Comparison of ENCODE assay signal across 8 cellular contexts in the genomic region with DNA sequence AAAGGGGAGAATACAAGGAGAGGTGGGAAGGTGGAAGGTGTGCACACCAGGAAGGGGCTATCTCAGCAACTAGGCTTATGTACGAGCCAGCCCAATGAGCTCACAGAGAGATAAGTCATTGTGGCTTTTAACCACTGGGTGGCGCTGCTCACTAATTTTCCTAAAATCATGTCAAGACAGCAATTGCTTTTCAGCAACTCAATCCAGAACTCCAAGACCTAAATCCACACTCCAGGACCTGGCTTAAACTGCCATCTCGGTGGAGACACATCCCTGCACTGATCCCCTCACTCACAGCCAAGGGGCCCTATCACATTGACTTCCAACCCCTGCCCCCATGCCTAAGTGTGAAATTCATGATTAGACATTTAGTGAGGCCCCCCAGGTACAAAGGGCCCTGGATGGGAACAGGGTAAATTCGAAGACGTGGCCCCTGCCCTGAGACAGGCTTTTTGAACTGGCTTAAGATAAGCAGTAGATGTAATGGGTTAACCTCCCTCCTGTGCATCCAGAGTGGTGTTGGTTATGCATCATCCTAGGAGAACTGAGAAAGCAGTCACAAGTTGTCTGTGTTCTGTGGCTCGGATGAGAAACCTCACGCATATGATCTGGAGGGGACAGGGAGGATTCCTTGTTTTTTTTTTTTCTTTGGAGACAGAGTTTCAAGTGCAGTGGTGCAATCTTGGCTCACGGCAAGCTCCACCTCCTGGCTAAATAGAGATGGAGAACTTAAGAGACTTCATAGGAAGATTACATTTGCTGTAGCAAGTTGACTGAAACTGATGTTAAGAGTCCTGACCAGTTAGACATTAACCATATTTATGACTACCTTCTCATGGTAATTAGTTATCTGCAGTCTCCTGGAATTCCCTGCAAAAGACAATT. TPM values are rescaled to one million over a fixed set of nuclear protein-coding genes. Genes with fewer than 3 reads are reported as not detected.
DNase-seq lines count a peak whose midpoint lies in the region; ATAC-seq and TF ChIP-seq lines count a peak whose summit lies in the region.

No MANE protein-coding gene starts in this region.

- no peaks in the 10 kb centered on the region for H3K4me1 ChIP-seq in GM23248 (ENCODE audit: insufficient read depth)

- peak; percentile 23 for DNase-seq in AG04449 (ENCODE audit: low read depth, low spot score)
- peak; percentile 71 for DNase-seq in GM23248
- peak; percentile 21 to 82 for DNase-seq in NCI-H446 (lab: John Stamatoyannopoulos, UW)
- DNase-seq in activated CD4-positive, alpha-beta T cell treated with anti-CD3 and anti-CD28 coated beads, Interleukin-2, amount 50 U/mL, for 1 hour = peak; percentile 64
- peak; percentile 75 to 93 for DNase-seq in lower leg skin (ENCODE audit: low spot score in 2 of 2)
- DNase-seq in stimulated activated CD4-positive, alpha-beta T cell treated with anti-CD3 and anti-CD28 coated beads, TNF-alpha, amount 100 ng/mL, for 48 hours (ENCODE audit: low read depth in 3 of 3) = peak; percentile 33 to 64 (median 58)

- H3K27me3 Mint-ChIP-seq in dendritic cell treated with granulocyte-macrophage colony-stimulating factor and Interleukin-4, amounts not matched to agents 40 ng/mL and 50 ng/mL, for 4 days = no peaks in the 10 kb centered on the region

- TF ChIP-seq CTCF in AG04449 (IDR thresholded peaks at IDR 0.05; ENCODE audit: insufficient read depth, low read length, missing control alignments) (peak; percentile 66), lower leg skin (IDR thresholded peaks at IDR 0.05) (no peak)

- H3K4me3 ChIP-seq in AG04449 (ENCODE audit: low read depth, low read length) (no peak overlapping the region), GM23248 (no peak overlapping the region), lower leg skin (ENCODE audit: low read depth, poor library complexity, severe bottlenecking) (no peak overlapping the region)

- no peak overlapping the region for H3K4me2 ChIP-seq in GM23248 (ENCODE audit: unreplicated experiment)

- H3K27ac ChIP-seq in GM23248 = no peak overlapping the region

- CTCF ChIA-PET in AG04449 (lab: Yijun Ruan, JAX) = interaction anchor here (0.7 to 7.3 kb wide), 22 partner anchors 8 to 520 kb away, joined by 3 to 82 read pairs (median 4); no protein-coding TSS in a partner anchor

- H4K20me1 ChIP-seq in GM23248 (ENCODE audit: insufficient read depth) = no peaks in the 10 kb centered on the region

- H3K27ac Mint-ChIP-seq in dendritic cell treated with granulocyte-macrophage colony-stimulating factor and Interleukin-4, amounts not matched to agents 40 ng/mL and 50 ng/mL, for 4 days = peak overlapping the region; percentile 88

- H3K9me2 ChIP-seq in GM23248 (ENCODE audit: insufficient read depth) = no peaks in the 10 kb centered on the region

- H3K9me3 Mint-ChIP-seq in dendritic cell treated with granulocyte-macrophage colony-stimulating factor and Interleukin-4, amounts not matched to agents 40 ng/mL and 50 ng/mL, for 4 days = no peaks in the 10 kb centered on the region

- ATAC-seq in GM18520 (IDR thresholded peaks at IDR 0.05; ENCODE audit: unreplicated experiment) = no peak

- H3K9ac ChIP-seq in GM23248 = no peak overlapping the region

- no peaks in the 10 kb centered on the region for H3K36me3 ChIP-seq in GM23248 (ENCODE audit: low read depth)

- H2AFZ ChIP-seq in GM23248 = no peak overlapping the region

- no peak overlapping the region for H3K4me3 Mint-ChIP-seq in dendritic cell treated with granulocyte-macrophage colony-stimulating factor and Interleukin-4, amounts not matched to agents 40 ng/mL and 50 ng/mL, for 4 days

- H3K27me3 ChIP-seq in GM23248 (replicated peaks; ENCODE audit: insufficient read depth) = peaks cover 21% of the 10 kb centered on the region; the same call in 1 of the 2 replicates

- H3K9me3 ChIP-seq in GM23248 (ENCODE audit: low read depth) = no peaks in the 10 kb centered on the region

- peaks cover 42% of the 10 kb centered on the region for H3K4me1 Mint-ChIP-seq in dendritic cell treated with granulocyte-macrophage colony-stimulating factor and Interleukin-4, amounts not matched to agents 40 ng/mL and 50 ng/mL, for 4 days (ENCODE audit: low read depth)

- WGBS in GM23248 (ENCODE audit: low coverage in 1 of 2, low lambda C conversion rate in 2 of 2, missing lambda C conversion rate in 2 of 2), 2 experiments = 10 to 19% methylated on average over 8 of the region's 8 CpGs
- WGBS in lower leg skin, 2 donors = 43 to 44% methylated on average over 8 of the region's 8 CpGs

- no peaks in the 10 kb centered on the region for H3K79me2 ChIP-seq in GM23248 (ENCODE audit: insufficient read depth)

- H3K36me3 Mint-ChIP-seq in dendritic cell treated with granulocyte-macrophage colony-stimulating factor and Interleukin-4, amounts not matched to agents 40 ng/mL and 50 ng/mL, for 4 days (ENCODE audit: low read depth) = no peaks in the 10 kb centered on the region

- in situ Hi-C loops in GM23248 (cut with MboI) = loop anchor here (25.0 kb wide), 1 partner anchor 493 kb away; no protein-coding TSS in a partner anchor

- H3F3A ChIP-seq in GM23248 (ENCODE audit: insufficient read depth) = no peaks in the 10 kb centered on the region

- no peak for TF ChIP-seq POLR2A in lower leg skin (IDR thresholded peaks at IDR 0.05)

- intact Hi-C loops in dendritic cell treated with granulocyte-macrophage colony-stimulating factor and Interleukin-4, amounts not matched to agents 40 ng/mL and 50 ng/mL, for 4 days (cut with micrococcal nuclease) = loop anchor here (1.0 to 5.0 kb wide), 3 partner anchors 40 to 180 kb away; no protein-coding TSS in a partner anchor
- intact Hi-C loops in lower leg skin (cut with DNase I; ENCODE audit: low total_unique reads) = loop anchor here (10.0 kb wide), 1 partner anchor 515 kb away; the partner anchor contains the start of gene ZNHIT3

- POLR2A ChIA-PET in AG04449 (lab: Yijun Ruan, JAX) = interaction anchor here (0.7 kb wide), 1 partner anchor 39 kb away, joined by 4 read pairs; no protein-coding TSS in a partner anchor

RNA-seq across cellular contexts. Expression of gene CCL16, which starts 11.5 kb away (rescaled TPM):
- not detected in 2 replicates for total RNA-seq in GM23248 (2014; rRNA removed; shearing (Covaris generic))
- polyA plus RNA-seq in GM23248 (2016; fragmentation: Nextera tagmentation; extraction: Ambion mirVana) = not detected in 2 replicates
- total RNA-seq in lower leg skin = under 1 TPM in 1 of 4 donors, not detected in 3; 0.39 TPM

RNA-seq across cellular contexts. Expression of gene CCL14, which starts 16.7 kb away (rescaled TPM):
- total RNA-seq in GM23248 (2014; rRNA removed; shearing (Covaris generic)) = not detected in 2 replicates
- not detected in 2 replicates for polyA plus RNA-seq in GM23248 (2016; fragmentation: Nextera tagmentation; extraction: Ambion mirVana)
- 10 to 100 TPM in 3 of 4 donors, 1 to 10 TPM in 1; 3.5 to 28.2 (median 17.3) TPM for total RNA-seq in lower leg skin

RNA-seq across cellular contexts. Expression of gene LYZL6, which starts 26.3 kb away (rescaled TPM):
- not detected in 2 replicates for total RNA-seq in GM23248 (2014; rRNA removed; shearing (Covaris generic))
- polyA plus RNA-seq in GM23248 (2016; fragmentation: Nextera tagmentation; extraction: Ambion mirVana) = not detected in 2 replicates
- total RNA-seq in lower leg skin = not detected

RNA-seq across cellular contexts. Expression of gene CCL15, which starts 31.6 kb away (rescaled TPM):
- not detected in 2 replicates for total RNA-seq in GM23248 (2014; rRNA removed; shearing (Covaris generic))
- not detected in 2 replicates for polyA plus RNA-seq in GM23248 (2016; fragmentation: Nextera tagmentation; extraction: Ambion mirVana)
- not detected for total RNA-seq in lower leg skin

RNA-seq across cellular contexts. Expression of gene RDM1, which starts 39.2 kb away (rescaled TPM):
- not detected in 2 replicates for total RNA-seq in GM23248 (2014; rRNA removed; shearing (Covaris generic))
- polyA plus RNA-seq in GM23248 (2016; fragmentation: Nextera tagmentation; extraction: Ambion mirVana) = not detected in 2 replicates
- total RNA-seq in lower leg skin = not detected

Comparison
In these comparisons a context has a peak if more than half of its experiments do, and no peak if none do; other contexts are left out.
1. DNase-seq: peak in every context shown above with its lines; median percentile 84 in lower leg skin; 71 in GM23248; 64 in activated CD4-positive, alpha-beta T cell treated with anti-CD3 and anti-CD28 coated beads, Interleukin-2, amount 50 U/mL, for 1 hour; 58 in stimulated activated CD4-positive, alpha-beta T cell treated with anti-CD3 and anti-CD28 coated beads, TNF-alpha, amount 100 ng/mL, for 48 hours; 52 in NCI-H446; 23 in AG04449.